Comparison of ENCODE assay signal across 8 cellular contexts in genomic region chr2:19746611-19747309, GRCh38.
DNase-seq lines count a peak whose midpoint lies in the region; TF ChIP-seq lines count a peak whose summit lies in the region.

No MANE protein-coding gene starts in this region.

- no peaks in the 10 kb centered on the region for H3K4me1 ChIP-seq in ovary (ENCODE audit: insufficient read depth)

- H3K27me3 ChIP-seq in ovary, result no peaks in the 10 kb centered on the region

- no peaks in the 10 kb centered on the region for H3K9me3 ChIP-seq in ovary

- WGBS in ovary, 3 donors, result 81 to 89% (median 88%) methylated on average over 9 to 13 of the region's 13 CpGs

- in situ Hi-C loops in astrocyte of the cerebellum (cut with HindIII; ENCODE audit: low sequenced_read_pairs), result no loop called here

- peak; percentile 44 for TF ChIP-seq CTCF in astrocyte of the cerebellum (IDR thresholded peaks at IDR 0.05; ENCODE audit: low read depth, low read length, missing control alignments)
- no peak for TF ChIP-seq CTCF in ovary (IDR thresholded peaks at IDR 0.05)

- no peaks in the 10 kb centered on the region for H3K36me3 ChIP-seq in ovary

- H3K4me3 ChIP-seq in astrocyte of the cerebellum (ENCODE audit: low read depth, low read length) (no peak overlapping the region), ovary (no peak overlapping the region)

- H3K27ac ChIP-seq in ovary, result no peak overlapping the region

- peak; percentile 60 for DNase-seq in Daoy (ENCODE audit: low read depth)
- DNase-seq in HuH-7.5 (ENCODE audit: low spot score), result peak; percentile 36
- no peak for DNase-seq in astrocyte of the cerebellum (ENCODE audit: low read depth)
- DNase-seq in mesenteric fat pad (ENCODE audit: low spot score), result peak; percentile 71
- no peak for DNase-seq in effector CD4-positive, alpha-beta T cell
- DNase-seq in COLO829 (ENCODE audit: low spot score), result no peak
- no peak for DNase-seq in ovary
- no peak for DNase-seq in KG1 (lab: John Stamatoyannopoulos, UW)

- TF ChIP-seq POLR2A in ovary (IDR thresholded peaks at IDR 0.05), result no peak

- TF ChIP-seq EP300 in ovary (IDR thresholded peaks at IDR 0.05), result no peak

- intact Hi-C loops in ovary (cut with DNase I), result no loop called here

Comparison
In these comparisons a context has a peak if more than half of its experiments do, and no peak if none do; other contexts are left out.
1. DNase-seq: peak in Daoy (single experiment), HuH-7.5 (single experiment) and mesenteric fat pad (single experiment); none in astrocyte of the cerebellum (single experiment), effector CD4-positive, alpha-beta T cell (single experiment), COLO829 (single experiment), ovary (0 of 5) and KG1 (single experiment).